In genomic region chr6:336159-337114, GRCh38 we compare ENCODE assay signal across 1 cellular context.
TF ChIP-seq lines count a peak whose summit lies in the region.

No MANE protein-coding gene starts in this region.

TF ChIP-seq in WTC11, 78 proteins besides CTCF, POLR2A, EP300 and RAD21 (continued from another document):
- TF ChIP-seq ATF2 (CRISPR knock-in tag; IDR thresholded peaks at IDR 0.05; ENCODE audit: borderline replicate concordance, low read depth), result no peak
- no peak for TF ChIP-seq HMGA2 (CRISPR knock-in tag; IDR thresholded peaks at IDR 0.05)
- no peak for TF ChIP-seq ZNF423 (CRISPR knock-in tag; IDR thresholded peaks at IDR 0.05)
- TF ChIP-seq NFE2L1 (CRISPR knock-in tag; IDR thresholded peaks at IDR 0.05), result no peak
- no peak for TF ChIP-seq AR (CRISPR knock-in tag; IDR thresholded peaks at IDR 0.05)
